ENCODE assay signal across 12 cellular contexts in genomic region chr22:19665784-19666662, GRCh38. TPM values are rescaled to one million over a fixed set of nuclear protein-coding genes. Genes with fewer than 3 reads are reported as not detected.
"Had no signal": no experiment of that assay in that cellular context is flagged by ENCODE, and none has a peak within 500 bp of the region (broad histone marks: within the 10 kb centered on the region; RNA-seq: fewer than 3 reads in every experiment).

No MANE protein-coding gene starts in this region.

- H3K27me3 Mint-ChIP-seq: activated naive CD8-positive, alpha-beta T cell treated with anti-CD3 and anti-CD28 coated beads for 36 hours had no signal

- H3K4me3 ChIP-seq: gastrocnemius medialis, heart right ventricle, tibial nerve had no signal

- H3K27me3 ChIP-seq: gastrocnemius medialis, tibial nerve had no signal

- H3K36me3 ChIP-seq: gastrocnemius medialis, heart right ventricle, tibial nerve had no signal

- H3K9me3 Mint-ChIP-seq: activated CD4-positive, alpha-beta memory T cell treated with anti-CD3 and anti-CD28 coated beads, Interleukin-2, amount 10 ng/mL, durations not matched to agents 7 days and 5 days; activated naive CD8-positive, alpha-beta T cell treated with anti-CD3 and anti-CD28 coated beads for 36 hours; activated T-cell treated with anti-CD3 and anti-CD28 coated beads, Interleukin-2, amount 50 U/mL, for 72 hours had no signal

- H3K36me3 Mint-ChIP-seq: activated naive CD8-positive, alpha-beta T cell treated with anti-CD3 and anti-CD28 coated beads for 36 hours had no signal

- H3K4me3 Mint-ChIP-seq: activated CD4-positive, alpha-beta memory T cell treated with anti-CD3 and anti-CD28 coated beads, Interleukin-2, amount 10 ng/mL, durations not matched to agents 7 days and 5 days; activated naive CD8-positive, alpha-beta T cell treated with anti-CD3 and anti-CD28 coated beads for 36 hours; activated T-cell treated with anti-CD3 and anti-CD28 coated beads, Interleukin-2, amount 50 U/mL, for 72 hours had no signal

- ATAC-seq: activated T-cell treated with anti-CD3 and anti-CD28 coated beads, Interleukin-2, amount 50 U/mL, for 72 hours; gastrocnemius medialis; heart right ventricle; left ventricle myocardium superior had no signal

- H3K9me3 ChIP-seq: gastrocnemius medialis, heart right ventricle, tibial nerve had no signal

- H3K27ac Mint-ChIP-seq: activated CD4-positive, alpha-beta memory T cell treated with anti-CD3 and anti-CD28 coated beads, Interleukin-2, amount 10 ng/mL, durations not matched to agents 7 days and 5 days; activated naive CD8-positive, alpha-beta T cell treated with anti-CD3 and anti-CD28 coated beads for 36 hours; activated T-cell treated with anti-CD3 and anti-CD28 coated beads, Interleukin-2, amount 50 U/mL, for 72 hours had no signal

- H3K27ac ChIP-seq: gastrocnemius medialis, tibial nerve had no signal

- DNase-seq: activated CD4-positive, alpha-beta memory T cell treated with anti-CD3 and anti-CD28 coated beads, Interleukin-2, amount 10 ng/mL, durations not matched to agents 7 days and 5 days; activated CD8-positive, alpha-beta memory T cell treated with anti-CD3 and anti-CD28 coated beads, Interleukin-2, amount 50 U/mL, for 4 hours; activated gamma-delta T cell treated with Interleukin-2 at 50 U/mL for 16 hours; activated naive CD8-positive, alpha-beta T cell treated with anti-CD3 and anti-CD28 coated beads for 36 hours; activated T-cell treated with anti-CD3 and anti-CD28 coated beads, Interleukin-2, amount 50 U/mL, for 72 hours; anterior cingulate cortex; gastrocnemius medialis; heart right ventricle; left ventricle myocardium superior; mesenchymal stem cell; small intestine had no signal

RNA-seq across cellular contexts. Expression of gene SEPTIN5, which starts 48.3 kb away (rescaled TPM):
- total RNA-seq: activated CD4-positive, alpha-beta memory T cell treated with anti-CD3 and anti-CD28 coated beads, Interleukin-2, amount 10 ng/mL, durations not matched to agents 7 days and 5 days had no signal

RNA-seq across cellular contexts. Expression of gene GP1BB, which starts 57.3 kb away (rescaled TPM):
- total RNA-seq: activated CD4-positive, alpha-beta memory T cell treated with anti-CD3 and anti-CD28 coated beads, Interleukin-2, amount 10 ng/mL, durations not matched to agents 7 days and 5 days; activated naive CD8-positive, alpha-beta T cell treated with anti-CD3 and anti-CD28 coated beads for 36 hours; left ventricle myocardium superior had no signal
